Comparison of ENCODE assay signal across 19 cellular contexts in the genomic region with DNA sequence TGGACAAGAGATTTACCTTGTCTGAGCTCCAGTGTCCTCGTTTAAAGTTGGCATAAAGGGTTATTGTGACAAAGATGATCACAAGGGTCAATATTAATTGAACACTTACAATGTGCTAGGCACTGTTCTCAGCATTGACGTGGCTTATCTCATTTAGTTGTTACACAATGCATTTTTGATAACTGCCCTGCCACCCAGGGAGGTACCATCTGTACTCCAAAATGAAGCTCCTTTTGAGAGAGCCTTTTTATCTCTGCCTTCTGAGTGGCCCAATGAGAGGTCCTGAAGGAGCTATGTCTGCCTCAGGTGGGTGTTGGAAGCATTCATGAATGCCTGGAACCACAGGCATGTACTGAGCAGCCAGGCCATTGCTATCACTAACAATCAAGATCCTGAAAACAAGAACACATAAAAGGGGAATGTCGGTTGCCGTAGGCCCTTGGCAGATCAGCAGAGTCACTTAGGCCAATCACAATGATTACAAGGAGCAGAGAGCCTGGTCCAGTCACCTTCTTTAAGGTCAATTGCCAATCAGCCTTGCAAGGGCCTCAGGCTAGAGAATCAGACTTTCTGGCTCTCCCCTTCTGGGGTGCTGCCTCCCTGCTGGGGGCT.
"Had no signal": no experiment of that assay in that cellular context is flagged by ENCODE, and none has a peak within 500 bp of the region (broad histone marks: within the 10 kb centered on the region; RNA-seq: fewer than 3 reads in every experiment).

No MANE protein-coding gene starts in this region.

- H3K27me3 ChIP-seq: brain microvascular endothelial cell, tibial nerve had no signal

- H3K4me1 ChIP-seq: parathyroid adenoma, tibial nerve had no signal

- H3K9me3 Mint-ChIP-seq: dendritic cell treated with granulocyte-macrophage colony-stimulating factor and Interleukin-4, amounts not matched to agents 40 ng/mL and 50 ng/mL, for 4 days; naive thymus-derived CD8-positive, alpha-beta T cell; stimulated activated memory B cell treated with anti-CD40 and anti-IgM and Interleukin-4, amounts not matched to agents 10 μg/mL and 1 μg/mL and 100 μg/mL, for 72 hours had no signal

- H3K4me3 ChIP-seq: tibial nerve had no signal

- H2AFZ ChIP-seq: parathyroid adenoma had no signal

- H3K4me1 Mint-ChIP-seq: immature natural killer cell; memory B cell; naive thymus-derived CD8-positive, alpha-beta T cell; stimulated activated memory B cell treated with anti-CD40 and anti-IgM and Interleukin-4, amounts not matched to agents 10 μg/mL and 1 μg/mL and 100 μg/mL, for 72 hours had no signal

- H3K4me3 Mint-ChIP-seq: activated naive CD8-positive, alpha-beta T cell; dendritic cell treated with granulocyte-macrophage colony-stimulating factor and Interleukin-4, amounts not matched to agents 40 ng/mL and 50 ng/mL, for 4 days; immature natural killer cell; memory B cell; naive thymus-derived CD8-positive, alpha-beta T cell; stimulated activated memory B cell treated with anti-CD40 and anti-IgM and Interleukin-4, amounts not matched to agents 10 μg/mL and 1 μg/mL and 100 μg/mL, for 72 hours had no signal

- H3K36me3 Mint-ChIP-seq: activated naive CD8-positive, alpha-beta T cell; immature natural killer cell; memory B cell; naive thymus-derived CD8-positive, alpha-beta T cell; stimulated activated memory B cell treated with anti-CD40 and anti-IgM and Interleukin-4, amounts not matched to agents 10 μg/mL and 1 μg/mL and 100 μg/mL, for 72 hours had no signal

- H3K27me3 Mint-ChIP-seq: activated naive CD8-positive, alpha-beta T cell; stimulated activated memory B cell treated with anti-CD40 and anti-IgM and Interleukin-4, amounts not matched to agents 10 μg/mL and 1 μg/mL and 100 μg/mL, for 72 hours had no signal

- H3K36me3 ChIP-seq: brain microvascular endothelial cell, tibial nerve had no signal

- H3K9me3 ChIP-seq: tibial nerve had no signal

- H3K9ac ChIP-seq: parathyroid adenoma had no signal

- DNase-seq: activated CD4-positive, alpha-beta T cell treated with anti-CD3 and anti-CD28 coated beads, Interleukin-2, amount 50 U/mL, for 1 hour; activated CD8-positive, alpha-beta memory T cell treated with anti-CD3 and anti-CD28 coated beads for 24 hours; activated gamma-delta T cell treated with Interleukin-2 at 50 U/mL for 16 hours; amniotic stem cell; brain microvascular endothelial cell; effector memory CD4-positive, alpha-beta T cell; foreskin melanocyte; head of caudate nucleus; immature natural killer cell; naive thymus-derived CD8-positive, alpha-beta T cell; retina; stimulated activated CD4-positive, alpha-beta T cell treated with anti-CD3 and anti-CD28 coated beads, Interleukin-2, amount 100 ng/mL, for 48 hours; SW 1271 had no signal

- H3K27ac ChIP-seq: brain microvascular endothelial cell, parathyroid adenoma, tibial nerve had no signal

- H3K27ac Mint-ChIP-seq: activated naive CD8-positive, alpha-beta T cell; dendritic cell treated with granulocyte-macrophage colony-stimulating factor and Interleukin-4, amounts not matched to agents 40 ng/mL and 50 ng/mL, for 4 days; immature natural killer cell; memory B cell; stimulated activated memory B cell treated with anti-CD40 and anti-IgM and Interleukin-4, amounts not matched to agents 10 μg/mL and 1 μg/mL and 100 μg/mL, for 72 hours had no signal
